ENCODE assay signal across 17 cellular contexts in genomic region chr11:16926868-16927267, GRCh38.
A peak's percentile ranks its signal among the peaks of the same experiment; 100 is the strongest.
DNase-seq lines count a peak whose midpoint lies in the region; ATAC-seq, FAIRE-seq and TF ChIP-seq lines count a peak whose summit lies in the region.
"Had no signal": no experiment of that assay in that cellular context is flagged by ENCODE, and none has a peak within 500 bp of the region (broad histone marks: within the 10 kb centered on the region; RNA-seq: fewer than 3 reads in every experiment).

No MANE protein-coding gene starts in this region.

- no peak overlapping the region for H4K91ac ChIP-seq in H1 (replicated peaks; ENCODE audit: insufficient read length, low read length)

- H3K27ac Mint-ChIP-seq in GM23338 = no peak overlapping the region
- H3K27ac Mint-ChIP-seq in nephron progenitor cell = no peak overlapping the region
- no peak overlapping the region for H3K27ac Mint-ChIP-seq in CD4-positive, alpha-beta T cell
- H3K27ac Mint-ChIP-seq: B cell; CD8-positive, alpha-beta T cell had no signal

- H3K4me1 ChIP-seq in GM23338 (ENCODE audit: insufficient read depth) (peaks cover 37% of the 10 kb centered on the region), H1 (replicated peaks in 1 of 4; ENCODE audit: control insufficient read depth in 3 of 4, insufficient read depth in 4 of 4, low read length in 3 of 4) (peaks cover 13 to 27% (median 25%) of the 10 kb centered on the region in 4 experiments)

- no peak overlapping the region for H2BK12ac ChIP-seq in H1 (ENCODE audit: low read depth, low read length)

- H2AFZ ChIP-seq in GM23338 (no peak overlapping the region), H1 (ENCODE audit: low read length) (no peak overlapping the region)

- no peaks in the 10 kb centered on the region for H3K9me3 ChIP-seq in H1 (ENCODE audit: insufficient read depth in 2 of 2, low read depth in 1 of 2, low read length in 1 of 2)
- H3K9me3 ChIP-seq in CD4-positive, alpha-beta T cell (ENCODE audit: control insufficient read depth, low read length) = no peaks in the 10 kb centered on the region

- H2BK20ac ChIP-seq in H1 (ENCODE audit: low read length) = no peak overlapping the region

- H3K36me3 ChIP-seq in GM23338 (ENCODE audit: insufficient read depth) = no peaks in the 10 kb centered on the region
- H3K36me3 ChIP-seq in H1 (ENCODE audit: control insufficient read depth in 2 of 4, insufficient read depth in 4 of 4, low read length in 3 of 4) = no peaks in the 10 kb centered on the region

- TF ChIP-seq CTCF in GM23338 (conservative IDR thresholded peaks at IDR 0.05; ENCODE audit: low read depth in 2 of 2) (no peak), H1 (IDR thresholded peaks at IDR 0.05; ENCODE audit: control extremely low read depth in 1 of 3, insufficient read depth in 1 of 3, low read depth in 1 of 3, low read length in 3 of 3) (no peak), nephron progenitor cell (IDR thresholded peaks at IDR 0.05) (no peak)
- TF ChIP-seq CTCF in CD4-positive, alpha-beta T cell (IDR thresholded peaks at IDR 0.05) = no peak

- no peaks in the 10 kb centered on the region for H3K9me3 Mint-ChIP-seq in GM23338
- H3K9me3 Mint-ChIP-seq in nephron progenitor cell = no peaks in the 10 kb centered on the region
- H3K9me3 Mint-ChIP-seq in CD4-positive, alpha-beta T cell = no peaks in the 10 kb centered on the region
- H3K9me3 Mint-ChIP-seq: CD8-positive, alpha-beta T cell had no signal

- no peak overlapping the region for H3K14ac ChIP-seq in H1 (ENCODE audit: insufficient read length)

- H4K8ac ChIP-seq in H1 (ENCODE audit: extremely low read depth, insufficient read depth, low read length) = no peak overlapping the region

- no peaks in the 10 kb centered on the region for H3K9me2 ChIP-seq in GM23338 (ENCODE audit: insufficient read depth)

- H3K9ac ChIP-seq in H1 (replicated peaks in 1 of 4; ENCODE audit: extremely low read depth in 1 of 4, low read depth in 3 of 4, low read length in 3 of 4) = no peak overlapping the region

- H3K36me3 Mint-ChIP-seq in GM23338 (ENCODE audit: low read depth) (no peaks in the 10 kb centered on the region; the same call in 2 of the 3 replicates), nephron progenitor cell (ENCODE audit: low read depth) (no peaks in the 10 kb centered on the region)
- no peaks in the 10 kb centered on the region for H3K36me3 Mint-ChIP-seq in CD4-positive, alpha-beta T cell (ENCODE audit: low read depth)
- H3K36me3 Mint-ChIP-seq: CD8-positive, alpha-beta T cell had no signal

- H4K20me1 ChIP-seq in GM23338 (replicated peaks; ENCODE audit: insufficient read depth) (peaks cover 32% of the 10 kb centered on the region), H1 (replicated peaks in 1 of 2; ENCODE audit: control insufficient read depth in 1 of 2, insufficient read depth in 2 of 2, low read length in 2 of 2) (peaks cover 20 to 32% of the 10 kb centered on the region in 2 experiments)

- no peak for TF ChIP-seq RAD21 in H1 (IDR thresholded peaks at IDR 0.05 in 1 of 2, conservative IDR thresholded peaks at IDR 0.05 in 1 of 2; ENCODE audit: low read depth in 2 of 2, low read length in 2 of 2)

- no peak overlapping the region for H3K4ac ChIP-seq in H1 (replicated peaks; ENCODE audit: insufficient read length, low read depth, low read length)

- TF ChIP-seq EP300 in H1 (IDR thresholded peaks at IDR 0.05; ENCODE audit: borderline replicate concordance in 1 of 2, low read depth in 2 of 2, low read length in 2 of 2) = no peak

- DNase-seq in GM23338 (ENCODE audit: low spot score) (peak; percentile 56), H1 (ENCODE audit: low read depth in 1 of 2, low spot score in 2 of 2) (no peak), nephron progenitor cell (no peak), substantia nigra (lab: John Stamatoyannopoulos, UW) (no peak), NCI-H2171 (lab: John Stamatoyannopoulos, UW) (no peak)
- DNase-seq in CD4-positive, alpha-beta T cell = no peak
- DNase-seq: ACHN; C1 segment of cervical spinal cord; CD8-positive, alpha-beta T cell; COR-L47; DMS53; H7; IMR-90; KG1 had no signal

- peak overlapping the region; percentile 96 for H3K4me2 ChIP-seq in GM23338
- peak overlapping the region; percentile 60 to 97; a peak in 3 of 4 replicates for H3K4me2 ChIP-seq in H1 (ENCODE audit: insufficient read depth in 1 of 2, low read depth in 2 of 2, low read length in 2 of 2)

- 47% methylated on average over 7 of the region's 7 CpGs; no CpG with 5 or more reads in 1 of the 2 experiments for WGBS in H1 (ENCODE audit: extremely low coverage in 1 of 2, insufficient coverage in 1 of 2, insufficient read length in 1 of 2, insufficient replicate concordance in 2 of 2, low coverage in 1 of 2, low lambda C conversion rate in 2 of 2, missing lambda C conversion rate in 1 of 2), 2 experiments

- CTCF ChIA-PET in H1 (lab: Charles Lee; ENCODE audit: partially characterized antibody) = interaction anchor here (1.3 kb wide), 2 partner anchors 105 to 139 kb away, joined by 3 to 4 read pairs; no protein-coding TSS in a partner anchor
- CTCF ChIA-PET in CD4-positive, alpha-beta T cell (lab: Charles Lee) = no interaction called here

- POLR2A ChIA-PET in H1 (lab: Charles Lee; ENCODE audit: partially characterized antibody) = no interaction called here
- POLR2A ChIA-PET in CD4-positive, alpha-beta T cell (lab: Charles Lee) = no interaction called here

- H3K27ac ChIP-seq in GM23338 (ENCODE audit: low read depth) (no peak overlapping the region), H1 (ENCODE audit: low read depth, low read length) (no peak overlapping the region), substantia nigra (ENCODE audit: low read depth, low read length, poor library complexity, severe bottlenecking) (no peak overlapping the region)
- H3K27ac ChIP-seq in CD4-positive, alpha-beta T cell (ENCODE audit: low read depth, low read length) = no peak overlapping the region

- H3K4me3 Mint-ChIP-seq in GM23338 = peak overlapping the region; percentile 19; the same call in 1 of the 3 replicates
- H3K4me3 Mint-ChIP-seq in nephron progenitor cell = peak overlapping the region; percentile 45
- H3K4me3 Mint-ChIP-seq in CD4-positive, alpha-beta T cell = no peak overlapping the region

- H2BK15ac ChIP-seq in H1 (ENCODE audit: low read length) = no peak overlapping the region

- H3K56ac ChIP-seq in H1 (replicated peaks; ENCODE audit: insufficient read length, low read depth, low read length) = no peak overlapping the region

- intact Hi-C loops in CD4-positive, alpha-beta T cell (cut with DNase I, micrococcal nuclease) = no loop called here

- TF ChIP-seq POLR2A in H1 (IDR thresholded peaks at IDR 0.05; ENCODE audit: control extremely low read depth in 1 of 2, low read depth in 2 of 2, low read length in 2 of 2) = no peak

- H3K4me1 Mint-ChIP-seq in GM23338 = peaks cover 38% of the 10 kb centered on the region
- H3K4me1 Mint-ChIP-seq in nephron progenitor cell = peaks cover 15% of the 10 kb centered on the region
- peaks cover 5% of the 10 kb centered on the region for H3K4me1 Mint-ChIP-seq in CD4-positive, alpha-beta T cell (ENCODE audit: low read depth)

- H3K27me3 Mint-ChIP-seq in GM23338 (ENCODE audit: insufficient read depth, low read depth, poor library complexity) = peaks cover 43% of the 10 kb centered on the region
- H3K27me3 Mint-ChIP-seq in nephron progenitor cell (ENCODE audit: low read depth, poor library complexity) = peaks cover 94% of the 10 kb centered on the region
- peaks cover 72% of the 10 kb centered on the region for H3K27me3 Mint-ChIP-seq in CD4-positive, alpha-beta T cell

- no peak overlapping the region for H4K5ac ChIP-seq in H1 (ENCODE audit: insufficient read length, low read depth, low read length)

- no peaks in the 10 kb centered on the region for H3K79me2 ChIP-seq in GM23338 (replicated peaks; ENCODE audit: insufficient read depth)
- H3K79me2 ChIP-seq in H1 (ENCODE audit: control insufficient read depth in 1 of 2, insufficient read depth in 2 of 2, low read length in 2 of 2) = no peaks in the 10 kb centered on the region; a peak in 1 of 4 replicates

- H3K79me1 ChIP-seq in H1 (ENCODE audit: low read depth, low read length) = no peaks in the 10 kb centered on the region

- H2BK5ac ChIP-seq in H1 (ENCODE audit: low read depth, low read length) = no peak overlapping the region

- no peak overlapping the region for H3K18ac ChIP-seq in H1 (ENCODE audit: extremely low read depth, low read length)

- ATAC-seq in GM23338 (peak; percentile 4; the same call in 1 of the 3 replicates), HG03139 (IDR thresholded peaks at IDR 0.05; ENCODE audit: unreplicated experiment) (no peak)
- no peak for ATAC-seq in CD4-positive, alpha-beta T cell (ENCODE audit: poor library complexity)
- ATAC-seq: CD8-positive, alpha-beta T cell had no signal

- FAIRE-seq in H1 (lab: Jason Lieb, UNC) = no peak
- FAIRE-seq: GM18507 had no signal

- H2AK5ac ChIP-seq in H1 (ENCODE audit: low read depth, low read length) = 0 out of 2 replicates have a peak overlapping the region, but pooled peaks have one; percentile 19

- peaks cover 56% of the 10 kb centered on the region for H3K27me3 ChIP-seq in GM23338 (ENCODE audit: insufficient read depth)
- peaks cover 4 to 45% (median 31%) of the 10 kb centered on the region in 4 experiments for H3K27me3 ChIP-seq in H1 (replicated peaks in 1 of 4; ENCODE audit: control insufficient read depth in 3 of 4, extremely low read depth in 1 of 4, insufficient read depth in 3 of 4, low read length in 3 of 4)
- H3K27me3 ChIP-seq in CD4-positive, alpha-beta T cell (ENCODE audit: control insufficient read depth, insufficient read depth, low read length) = peaks cover 48% of the 10 kb centered on the region

- no peak overlapping the region for H3K23ac ChIP-seq in H1 (ENCODE audit: insufficient read length)

- H2BK120ac ChIP-seq in H1 (replicated peaks; ENCODE audit: low read depth, low read length) = no peak overlapping the region

- H3K23me2 ChIP-seq in H1 (ENCODE audit: low read depth, low read length) = peaks cover 15% of the 10 kb centered on the region

- H3F3A ChIP-seq in GM23338 (replicated peaks; ENCODE audit: low read depth) = peaks cover 8% of the 10 kb centered on the region

- no peak overlapping the region for H3K4me3 ChIP-seq in GM23338
- H3K4me3 ChIP-seq in H1 (ENCODE audit: extremely low read depth in 1 of 4, insufficient read depth in 2 of 4, low read depth in 3 of 4, low read length in 4 of 4) = peak overlapping the region in 1 of 4 experiments; percentile 70; a peak in 1 of 8 replicates

TF ChIP-seq in GM23338, 12 proteins besides CTCF, POLR2A, EP300 and RAD21 (continues in another document):
- TF ChIP-seq ZNF114 (CRISPR knock-in tag; IDR thresholded peaks at IDR 0.05) = no peak
- no peak for TF ChIP-seq EZH2phosphoT487 (IDR thresholded peaks at IDR 0.05; ENCODE audit: unreplicated experiment)
- no peak for TF ChIP-seq NANOG (IDR thresholded peaks at IDR 0.05; ENCODE audit: borderline replicate concordance)
- TF ChIP-seq ZNF331 (CRISPR knock-in tag; IDR thresholded peaks at IDR 0.05; ENCODE audit: low read depth) = no peak

TF ChIP-seq in H1, 55 proteins besides CTCF, POLR2A, EP300 and RAD21:
- TF ChIP-seq TEAD4 (IDR thresholded peaks at IDR 0.05; ENCODE audit: low read depth, low read length) = peak; percentile 46; the same call in 1 of the 2 replicates
- no peak for TF ChIP-seq SRF (IDR thresholded peaks at IDR 0.05; ENCODE audit: low read depth, low read length)
